ENCODE assay signal across 12 cellular contexts in genomic region chr3:127630811-127631714, GRCh38. TPM values are rescaled to one million over a fixed set of nuclear protein-coding genes. Genes with fewer than 3 reads are reported as not detected.
DNase-seq lines count a peak whose midpoint lies in the region; ATAC-seq lines count a peak whose summit lies in the region.
"Had no signal": no experiment of that assay in that cellular context is flagged by ENCODE, and none has a peak within 500 bp of the region (broad histone marks: within the 10 kb centered on the region; RNA-seq: fewer than 3 reads in every experiment).

No MANE protein-coding gene starts in this region.

- H3K27ac ChIP-seq in neuronal stem cell (replicated peaks; ENCODE audit: low read length): no peak overlapping the region
- H3K27ac ChIP-seq: breast epithelium, heart left ventricle had no signal

- no peak overlapping the region for H3K4me2 ChIP-seq in neuronal stem cell (ENCODE audit: insufficient read depth, low read length, poor library complexity, severe bottlenecking)

- intact Hi-C loops in head of caudate nucleus (cut with DNase I): no loop called here

- no peak overlapping the region for H3K14ac ChIP-seq in neuronal stem cell (ENCODE audit: low read length)

- ATAC-seq in GM18519 (IDR thresholded peaks at IDR 0.05; ENCODE audit: low FRiP score, unreplicated experiment) (no peak), GM21576 (IDR thresholded peaks at IDR 0.05; ENCODE audit: unreplicated experiment) (no peak)

- H3K4me3 ChIP-seq in neuronal stem cell (ENCODE audit: low read length in 2 of 2): peak overlapping the region; percentile 45 to 60

- no peak overlapping the region for H4K8ac ChIP-seq in neuronal stem cell (ENCODE audit: low read depth, low read length)

- H3K9ac ChIP-seq in neuronal stem cell (ENCODE audit: low read depth, low read length, poor library complexity): peak overlapping the region; percentile 37

- H2AFZ ChIP-seq in neuronal stem cell (ENCODE audit: low read length): no peak overlapping the region

- no peak overlapping the region for H2BK15ac ChIP-seq in neuronal stem cell (ENCODE audit: low read length)

- H2BK12ac ChIP-seq in neuronal stem cell (ENCODE audit: low read length): no peak overlapping the region

- H3K9me3 ChIP-seq in neuronal stem cell (replicated peaks in 1 of 2; ENCODE audit: control insufficient read depth in 2 of 2, insufficient read depth in 1 of 2, low read depth in 1 of 2, low read length in 2 of 2): peaks cover 3 to 4% of the 10 kb centered on the region in 2 donors
- H3K9me3 ChIP-seq: breast epithelium, heart left ventricle had no signal

- H2BK120ac ChIP-seq in neuronal stem cell (ENCODE audit: low read depth, low read length): no peak overlapping the region

- no peak overlapping the region for H2BK5ac ChIP-seq in neuronal stem cell (ENCODE audit: low read length)

- no peak overlapping the region for H2AK5ac ChIP-seq in neuronal stem cell (ENCODE audit: low read depth, low read length)

- no peak overlapping the region for H4K91ac ChIP-seq in neuronal stem cell (ENCODE audit: low read depth, low read length, poor library complexity)

- peaks cover 5% of the 10 kb centered on the region for H3K79me1 ChIP-seq in neuronal stem cell (ENCODE audit: low read depth, low read length)

- H3K4ac ChIP-seq in neuronal stem cell (ENCODE audit: low read length): no peak overlapping the region

- H3K4me1 ChIP-seq in neuronal stem cell (ENCODE audit: control insufficient read depth in 2 of 2, insufficient read depth in 1 of 2, low read depth in 1 of 2, low read length in 2 of 2): peaks cover 11 to 15% of the 10 kb centered on the region in 2 donors

- H3K36me3 ChIP-seq in neuronal stem cell (replicated peaks in 1 of 2; ENCODE audit: control insufficient read depth in 2 of 2, insufficient read depth in 2 of 2, low read length in 2 of 2): no peaks in the 10 kb centered on the region
- H3K36me3 ChIP-seq: breast epithelium, heart left ventricle had no signal

- no peak overlapping the region for H3K23ac ChIP-seq in neuronal stem cell (ENCODE audit: low read depth, low read length, poor library complexity)

- DNase-seq in NCI-H510A treated with DMSO at 0.1 percent for 48 hours (lab: John Stamatoyannopoulos, UW) (peak; percentile 9), NCI-H510A (lab: John Stamatoyannopoulos, UW) (no peak), NCI-H187 treated with DMSO at 0.1 percent for 48 hours (lab: John Stamatoyannopoulos, UW) (peak; percentile 87), SHP77 treated with DMSO at 0.1 percent for 48 hours (lab: John Stamatoyannopoulos, UW) (peak; percentile 50), neuronal stem cell (ENCODE audit: low spot score) (no peak), head of caudate nucleus (no peak)
- DNase-seq: activated gamma-delta T cell; heart left ventricle; stimulated activated CD8-positive, alpha-beta memory T cell treated with anti-CD3 and anti-CD28 coated beads, Interleukin-4, amount 100 ng/mL, for 48 hours had no signal

- WGBS in neuronal stem cell (ENCODE audit: extremely low coverage in 2 of 2, insufficient read length in 2 of 2, insufficient replicate concordance in 1 of 2), 2 donors: no CpG with 5 or more reads among the region's 12 CpGs

- H3K27me3 ChIP-seq in neuronal stem cell (ENCODE audit: control insufficient read depth in 3 of 3, insufficient read depth in 3 of 3, low read depth in 1 of 3, low read length in 3 of 3): peaks cover 2 to 20% (median 19%) of the 10 kb centered on the region in 3 experiments
- H3K27me3 ChIP-seq: breast epithelium had no signal

- no peak overlapping the region for H3K18ac ChIP-seq in neuronal stem cell (ENCODE audit: low read length)

RNA-seq across cellular contexts. Expression of gene PODXL2, which starts 2.1 kb away (rescaled TPM):
- polyA plus RNA-seq in neuronal stem cell (2013, experiment 1 of 2): 26.3 TPM
- polyA plus RNA-seq in neuronal stem cell (2013, experiment 2 of 2): 24.4 TPM

RNA-seq across cellular contexts. Expression of gene MCM2, which starts 32.9 kb away (rescaled TPM):
- 68.7 TPM for polyA plus RNA-seq in neuronal stem cell (2013, experiment 1 of 2)
- polyA plus RNA-seq in neuronal stem cell (2013, experiment 2 of 2): 67.7 TPM

RNA-seq across cellular contexts. Expression of gene TPRA1, which starts 40.5 kb away (rescaled TPM):
- polyA plus RNA-seq in neuronal stem cell (2013, experiment 1 of 2): 17.1 TPM
- 16.1 TPM for polyA plus RNA-seq in neuronal stem cell (2013, experiment 2 of 2)

RNA-seq across cellular contexts. Expression of gene ABTB1, which starts 41.7 kb away (rescaled TPM):
- 5.8 TPM for polyA plus RNA-seq in neuronal stem cell (2013, experiment 1 of 2)
- 6.1 TPM for polyA plus RNA-seq in neuronal stem cell (2013, experiment 2 of 2)

Comparison
In these comparisons a context has a peak if more than half of its experiments do, and no peak if none do; other contexts are left out.
1. DNase-seq: peak in NCI-H510A treated with DMSO at 0.1 percent for 48 hours (single experiment), NCI-H187 treated with DMSO at 0.1 percent for 48 hours (single experiment) and SHP77 treated with DMSO at 0.1 percent for 48 hours (single experiment); none in NCI-H510A (single experiment), neuronal stem cell (single experiment) and head of caudate nucleus (0 of 42).